ENCODE assay signal across 8 cellular contexts in the genomic region with DNA sequence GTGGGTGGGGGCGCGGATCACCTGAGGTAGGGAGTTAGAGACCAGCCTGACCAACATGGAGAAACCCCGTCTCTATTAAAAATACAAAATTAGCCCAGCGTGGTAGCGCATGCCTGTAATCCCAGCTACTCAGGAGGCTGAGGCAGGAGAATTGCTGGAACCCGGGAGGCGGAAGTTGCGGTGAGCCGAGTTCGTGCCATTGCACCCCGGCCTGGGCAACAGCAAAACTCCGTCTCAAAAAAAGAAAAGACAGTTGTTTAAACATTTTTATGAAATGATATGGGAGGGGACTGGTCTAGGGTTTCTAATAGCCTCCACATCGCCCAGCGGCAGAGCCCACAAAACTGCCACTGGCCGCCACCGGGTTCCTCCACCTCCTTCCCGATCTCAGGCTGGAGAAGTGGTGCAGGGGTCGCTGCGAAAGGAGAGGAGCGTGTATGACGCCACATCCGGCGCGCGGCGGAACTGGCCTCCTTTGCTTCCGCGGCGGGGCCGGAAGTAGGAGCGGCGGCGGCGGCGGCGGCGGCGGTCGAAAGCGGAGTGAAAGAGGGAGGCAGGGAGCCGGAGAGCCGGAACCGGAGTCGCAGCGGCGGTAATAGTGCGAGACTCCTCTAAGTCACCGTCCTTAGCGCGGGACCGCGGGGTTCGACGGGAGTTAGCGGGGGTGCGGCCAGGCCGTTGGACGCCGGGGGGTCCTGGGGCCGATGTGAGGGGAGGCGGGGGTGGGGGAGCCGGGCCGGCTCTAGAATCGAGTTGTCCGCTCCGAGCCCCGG. TPM values are rescaled to one million over a fixed set of nuclear protein-coding genes. Genes with fewer than 3 reads are reported as not detected.
DNase-seq lines count a peak whose midpoint lies in the region; ATAC-seq and TF ChIP-seq lines count a peak whose summit lies in the region.

A gene (plus strand): TSS at position 492 of the 773 bp plus-strand sequence. CDS start 384 bp downstream, outside the sequence.

- no peaks in the 10 kb centered on the region for H3K9me3 Mint-ChIP-seq in CD4-positive, alpha-beta T cell
- no peaks in the 10 kb centered on the region for H3K9me3 Mint-ChIP-seq in activated T-cell treated with anti-CD3 and anti-CD28 coated beads, Interleukin-2, amount 50 U/mL, for 4 hours

- no peaks in the 10 kb centered on the region for H3K27me3 Mint-ChIP-seq in CD4-positive, alpha-beta T cell
- no peaks in the 10 kb centered on the region for H3K27me3 Mint-ChIP-seq in activated T-cell treated with anti-CD3 and anti-CD28 coated beads, Interleukin-2, amount 50 U/mL, for 4 hours (ENCODE audit: low read depth)

- intact Hi-C loops in CD4-positive, alpha-beta T cell (cut with DNase I, micrococcal nuclease): loop anchor here (1.0 to 10.0 kb wide), 3 partner anchors 10 to 429 kb away; a partner anchor contains a TSS

- peak; percentile 84 to 85 for TF ChIP-seq POLR2A in Peyer's patch (IDR thresholded peaks at IDR 0.05)

- CTCF ChIA-PET in CD4-positive, alpha-beta T cell (lab: Charles Lee): interaction anchor here (1.0 to 3.5 kb wide), 2 partner anchors 17 to 618 kb away, joined by 3 to 24 read pairs; a partner anchor contains a TSS

- ATAC-seq in CD4-positive, alpha-beta T cell (ENCODE audit: poor library complexity): peak; percentile 87
- ATAC-seq in GM21381 (IDR thresholded peaks at IDR 0.05; ENCODE audit: unreplicated experiment): peak; percentile 77
- peak; percentile 91 to 94 for ATAC-seq in activated T-cell treated with anti-CD3 and anti-CD28 coated beads, Interleukin-2, amount 50 U/mL, for 4 hours
- ATAC-seq in esophagus mucosa: peak; percentile 80

- H3K36me3 ChIP-seq in Peyer's patch (peaks cover 0 to 51% (median 0%) of the 10 kb centered on the region in 3 donors), muscle layer of duodenum (ENCODE audit: control insufficient read depth in 1 of 2, insufficient read depth in 2 of 2, low read length in 2 of 2) (peaks cover 30 to 46% of the 10 kb centered on the region in 2 donors)

- POLR2A ChIA-PET in CD4-positive, alpha-beta T cell (lab: Charles Lee): interaction anchor here (0.7 to 6.1 kb wide), 7 partner anchors 9 to 374 kb away, joined by 3 to 73 read pairs (median 5); a partner anchor contains a TSS

- no peaks in the 10 kb centered on the region for H3K9me3 ChIP-seq in CD4-positive, alpha-beta T cell (ENCODE audit: control insufficient read depth, low read length)
- H3K9me3 ChIP-seq in Peyer's patch: no peaks in the 10 kb centered on the region
- no peaks in the 10 kb centered on the region for H3K9me3 ChIP-seq in muscle layer of duodenum (ENCODE audit: control insufficient read depth in 1 of 2, low read length in 2 of 2)

- H3K4me1 Mint-ChIP-seq in CD4-positive, alpha-beta T cell (ENCODE audit: low read depth): peaks cover 39% of the 10 kb centered on the region
- peaks cover 36% of the 10 kb centered on the region for H3K4me1 Mint-ChIP-seq in activated T-cell treated with anti-CD3 and anti-CD28 coated beads, Interleukin-2, amount 50 U/mL, for 4 hours (ENCODE audit: low read depth)

- H3K4me3 Mint-ChIP-seq in CD4-positive, alpha-beta T cell: peak within 1 kb of the TSS; percentile 98
- H3K4me3 Mint-ChIP-seq in activated T-cell treated with anti-CD3 and anti-CD28 coated beads, Interleukin-2, amount 50 U/mL, for 4 hours: peak within 1 kb of the TSS; percentile 93

- peak within 1 kb of the TSS; percentile 96 for H3K4me3 ChIP-seq in Jurkat, Clone E6-1 (ENCODE audit: low read length)
- H3K4me3 ChIP-seq in Peyer's patch: peak within 1 kb of the TSS; percentile 69 to 95 (median 88)
- peak within 1 kb of the TSS; percentile 89 to 91 for H3K4me3 ChIP-seq in muscle layer of duodenum (ENCODE audit: low read depth in 1 of 2, low read length in 2 of 2)

- H3K27ac ChIP-seq in CD4-positive, alpha-beta T cell (ENCODE audit: low read depth, low read length): peak within 1 kb of the TSS; percentile 77
- H3K27ac ChIP-seq in Peyer's patch (peak within 1 kb of the TSS; percentile 88 to 93 (median 88)), muscle layer of duodenum (ENCODE audit: low read length) (peak within 1 kb of the TSS; percentile 88)

- H3K4me1 ChIP-seq in Peyer's patch (peaks cover 0 to 29% (median 4%) of the 10 kb centered on the region in 4 donors), muscle layer of duodenum (ENCODE audit: control insufficient read depth in 1 of 2, insufficient read depth in 2 of 2, low read length in 2 of 2) (peaks cover 12 to 33% of the 10 kb centered on the region in 2 donors)

- no peaks in the 10 kb centered on the region for H3K27me3 ChIP-seq in CD4-positive, alpha-beta T cell (ENCODE audit: control insufficient read depth, insufficient read depth, low read length)
- no peaks in the 10 kb centered on the region for H3K27me3 ChIP-seq in Peyer's patch
- no peaks in the 10 kb centered on the region for H3K27me3 ChIP-seq in muscle layer of duodenum (ENCODE audit: low read depth, low read length)

- DNase-seq in CD4-positive, alpha-beta T cell: peak; percentile 79 to 92 (median 84)
- peak; percentile 78 for DNase-seq in Jurkat, Clone E6-1 (ENCODE audit: low read depth, low spot score)
- peak; percentile 92 to 97 (median 94) for DNase-seq in Peyer's patch
- DNase-seq in activated T-cell treated with anti-CD3 and anti-CD28 coated beads, Interleukin-2, amount 50 U/mL, for 4 hours: peak; percentile 84
- peak; percentile 87 for DNase-seq in stimulated activated CD8-positive, alpha-beta memory T cell treated with anti-CD3 and anti-CD28 coated beads, Interleukin-7, amount 100 ng/mL, for 24 hours (ENCODE audit: low read depth)

- H3K27ac Mint-ChIP-seq in CD4-positive, alpha-beta T cell: peak within 1 kb of the TSS; percentile 96

- no peak for TF ChIP-seq CTCF in CD4-positive, alpha-beta T cell (IDR thresholded peaks at IDR 0.05)
- TF ChIP-seq CTCF in Peyer's patch (IDR thresholded peaks at IDR 0.05): peak in 3 of 6 experiments; percentile 4 to 12 (median 10)

- H3K36me3 Mint-ChIP-seq in CD4-positive, alpha-beta T cell (ENCODE audit: low read depth): peaks cover 64% of the 10 kb centered on the region
- peaks cover 26% of the 10 kb centered on the region for H3K36me3 Mint-ChIP-seq in activated T-cell treated with anti-CD3 and anti-CD28 coated beads, Interleukin-2, amount 50 U/mL, for 4 hours (ENCODE audit: insufficient read depth)

RNA-seq across cellular contexts. Expression of the gene that starts here (rescaled TPM):
- total RNA-seq in CD4-positive, alpha-beta T cell: 10 to 100 TPM; 83.9 to 87.3 TPM
- 186 TPM for polyA plus RNA-seq in Jurkat, Clone E6-1 (2012; ENCODE audit: insufficient read depth, insufficient read length)
- total RNA-seq in Peyer's patch (10 to 100 TPM; 43.7 to 79.4 (median 56.6) TPM), esophagus mucosa (112 TPM)
- total RNA-seq in activated T-cell treated with anti-CD3 and anti-CD28 coated beads, Interleukin-2, amount 50 U/mL, for 4 hours: 100 to 1,000 TPM; 147 to 164 (median 152) TPM

Comparison
In these comparisons a context has a peak if more than half of its experiments do, and no peak if none do; other contexts are left out.
1. Peak in every context shown above with its lines: DNase-seq, ATAC-seq, H3K4me3 ChIP-seq and H3K27ac ChIP-seq.